Comparison of ENCODE assay signal across 1 cellular context in the genomic region with DNA sequence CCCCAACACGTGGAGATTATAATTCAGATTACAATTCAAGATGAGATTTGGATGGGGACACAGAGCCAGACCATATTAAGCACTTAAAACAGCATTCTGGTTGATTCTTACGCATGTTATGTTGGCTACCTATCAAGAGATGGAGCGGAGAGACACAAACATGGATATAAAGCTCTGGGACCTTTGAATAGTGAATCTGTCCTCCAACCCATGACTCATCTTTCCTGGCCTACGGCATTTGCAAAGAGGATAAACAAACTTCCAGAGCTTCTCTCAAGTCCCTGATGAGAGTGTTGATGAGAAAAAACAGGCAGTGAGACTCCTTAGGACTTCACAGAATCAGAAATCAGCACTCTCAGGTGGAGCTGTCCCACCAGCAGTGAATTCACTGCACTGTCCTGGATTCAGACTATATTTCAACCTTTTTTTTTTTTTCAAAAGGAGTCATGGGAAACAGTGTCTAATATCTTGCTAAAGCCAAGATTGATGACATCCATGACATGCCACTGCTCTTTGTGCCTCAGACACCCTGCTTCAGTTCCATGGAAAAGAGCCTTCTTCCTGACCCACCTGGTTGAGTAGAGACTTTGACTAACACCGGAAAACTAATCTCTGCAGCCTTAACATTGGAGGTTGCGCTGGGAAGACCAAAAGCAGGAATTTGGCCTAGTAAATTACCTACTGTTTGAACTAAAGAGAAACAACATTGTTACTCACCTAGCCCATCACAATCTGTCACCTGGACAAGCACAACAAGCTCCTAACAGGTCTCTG.
TF ChIP-seq lines count a peak whose summit lies in the region.

No MANE protein-coding gene starts in this region.

TF ChIP-seq in endothelial cell of umbilical vein, 7 proteins besides CTCF, POLR2A, EP300 and RAD21 (continued from another document):
- TF ChIP-seq, protein P1, sequence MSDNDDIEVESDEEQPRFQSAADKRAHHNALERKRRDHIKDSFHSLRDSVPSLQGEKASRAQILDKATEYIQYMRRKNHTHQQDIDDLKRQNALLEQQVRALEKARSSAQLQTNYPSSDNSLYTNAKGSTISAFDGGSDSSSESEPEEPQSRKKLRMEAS (IDR thresholded peaks at IDR 0.05; ENCODE audit: insufficient read depth, insufficient read length): no peak
- peak; percentile 85 for TF ChIP-seq FOS (IDR thresholded peaks at IDR 0.05; ENCODE audit: borderline replicate concordance, insufficient read depth, low read length)
- peak; percentile 67 for TF ChIP-seq JUN (IDR thresholded peaks at IDR 0.05; ENCODE audit: borderline replicate concordance, insufficient read depth, insufficient read length, low read depth)
- peak; percentile 24 for TF ChIP-seq GATA2 (IDR thresholded peaks at IDR 0.05; ENCODE audit: insufficient read depth, insufficient read length, low read depth, low read length)
- no peak for TF ChIP-seq EZH2 (IDR thresholded peaks at IDR 0.05; ENCODE audit: borderline replicate concordance, low read depth, low read length, severe bottlenecking)
